ENCODE assay signal across 13 cellular contexts in the genomic region with DNA sequence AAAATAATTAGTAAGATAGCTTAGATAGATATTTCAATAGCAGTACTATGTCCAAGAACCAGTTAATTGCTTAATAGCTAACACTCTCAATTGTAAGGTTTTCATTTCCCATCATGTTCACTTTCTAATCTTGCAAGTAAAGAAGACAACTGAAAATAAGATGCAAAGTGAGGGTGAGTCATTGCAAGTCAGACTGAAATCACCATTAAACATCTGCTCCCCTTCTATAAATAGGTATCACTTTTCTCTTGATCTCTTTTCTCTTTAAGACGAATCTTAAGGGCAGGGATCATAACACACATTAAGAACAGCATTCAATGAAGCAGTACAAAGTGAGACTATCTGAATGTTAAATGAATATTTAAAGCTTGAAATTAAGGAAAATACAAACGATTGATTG. TPM values are rescaled to one million over a fixed set of nuclear protein-coding genes. Genes with fewer than 3 reads are reported as not detected.
A peak's percentile ranks its signal among the peaks of the same experiment; 100 is the strongest.
DNase-seq lines count a peak whose midpoint lies in the region; ATAC-seq and TF ChIP-seq lines count a peak whose summit lies in the region.
"Had no signal": no experiment of that assay in that cellular context is flagged by ENCODE, and none has a peak within 500 bp of the region (broad histone marks: within the 10 kb centered on the region; RNA-seq: fewer than 3 reads in every experiment).

No MANE protein-coding gene starts in this region.

- TF ChIP-seq POLR2A in gastroesophageal sphincter (IDR thresholded peaks at IDR 0.05) = no peak

- H3K27me3 ChIP-seq in gastroesophageal sphincter = no peaks in the 10 kb centered on the region
- H3K27me3 ChIP-seq: stomach had no signal

- ATAC-seq in GM19043 (IDR thresholded peaks at IDR 0.05; ENCODE audit: low read depth, unreplicated experiment) (peak; percentile 51), HG03457 (IDR thresholded peaks at IDR 0.05; ENCODE audit: unreplicated experiment) (peak; percentile 55), gastroesophageal sphincter (no peak)
- ATAC-seq: activated CD8-positive, alpha-beta memory T cell treated with anti-CD3 and anti-CD28 coated beads, Interleukin-2, amount 10 ng/mL, durations not matched to agents 7 days and 5 days had no signal

- 60 to 100% methylated on average over 1 to 2 of the region's 2 CpGs for WGBS in gastroesophageal sphincter (ENCODE audit: low coverage in 1 of 2), 2 donors

- peaks cover 32 to 100% of the 10 kb centered on the region in 2 donors for H3K36me3 ChIP-seq in gastroesophageal sphincter

- DNase-seq in AG10803 (ENCODE audit: low read depth) = peak; percentile 29
- DNase-seq in choroid plexus epithelial cell (ENCODE audit: low read depth) = peak; percentile 48
- DNase-seq in RWPE1 (ENCODE audit: low spot score) = no peak
- DNase-seq in G401 (ENCODE audit: low spot score) = no peak
- no peak for DNase-seq in DMS79 treated with DMSO at 0.1 percent for 48 hours (lab: John Stamatoyannopoulos, UW)
- DNase-seq: activated CD8-positive, alpha-beta memory T cell treated with anti-CD3 and anti-CD28 coated beads, Interleukin-2, amount 10 ng/mL, durations not matched to agents 7 days and 5 days; DMS79; GOT3; left ventricle myocardium inferior; stomach had no signal

- TF ChIP-seq CTCF in AG10803 (conservative IDR thresholded peaks at IDR 0.05; ENCODE audit: low read length) (no peak), choroid plexus epithelial cell (conservative IDR thresholded peaks at IDR 0.05; ENCODE audit: low read depth, low read length) (no peak), gastroesophageal sphincter (IDR thresholded peaks at IDR 0.05) (no peak), RWPE1 (conservative IDR thresholded peaks at IDR 0.05; ENCODE audit: low read depth) (no peak)

- H3K4me1 ChIP-seq in gastroesophageal sphincter = no peaks in the 10 kb centered on the region
- H3K4me1 ChIP-seq: left ventricle myocardium inferior, stomach had no signal

- H3K27ac ChIP-seq in gastroesophageal sphincter (no peak overlapping the region), RWPE1 (no peak overlapping the region)
- H3K27ac ChIP-seq: left ventricle myocardium inferior, stomach had no signal

- CTCF ChIA-PET in RWPE1 (lab: Yijun Ruan, JAX) = interaction anchor here (1.2 kb wide), 1 partner anchor 9 kb away, joined by 5 read pairs; no protein-coding TSS in a partner anchor

- H3K9me3 ChIP-seq in gastroesophageal sphincter = no peaks in the 10 kb centered on the region
- H3K9me3 ChIP-seq: left ventricle myocardium inferior, stomach had no signal

- POLR2A ChIA-PET in RWPE1 (lab: Yijun Ruan, JAX; ENCODE audit: low non-redundant PET) = no interaction called here

- in situ Hi-C loops in G401 (cut with HindIII; ENCODE audit: low sequenced_read_pairs) = no loop called here

- H3K4me3 ChIP-seq in AG10803 (ENCODE audit: low read length) = no peak overlapping the region
- H3K4me3 ChIP-seq in choroid plexus epithelial cell (ENCODE audit: low read depth, low read length) = no peak overlapping the region
- no peak overlapping the region for H3K4me3 ChIP-seq in gastroesophageal sphincter
- H3K4me3 ChIP-seq: left ventricle myocardium inferior, stomach had no signal

- TF ChIP-seq EP300 in gastroesophageal sphincter (IDR thresholded peaks at IDR 0.05) = no peak

RNA-seq across cellular contexts. Expression of a gene that starts 40.4 kb away (rescaled TPM):
- total RNA-seq in gastroesophageal sphincter = 100 to 1,000 TPM in 3 of 4 donors, 10 to 100 TPM in 1; 79.3 to 200 (median 191) TPM
- 66.0 and 74.7 TPM in 2 replicates for total RNA-seq in G401 (2014; rRNA removed; shearing (Covaris generic))

Comparison
In these comparisons a context has a peak if more than half of its experiments do, and no peak if none do; other contexts are left out.
1. DNase-seq: peak in AG10803 (single experiment) and choroid plexus epithelial cell (single experiment); none in RWPE1 (single experiment), G401 (single experiment) and DMS79 treated with DMSO at 0.1 percent for 48 hours (single experiment).